Comparison of ENCODE assay signal across 8 cellular contexts in the genomic region with DNA sequence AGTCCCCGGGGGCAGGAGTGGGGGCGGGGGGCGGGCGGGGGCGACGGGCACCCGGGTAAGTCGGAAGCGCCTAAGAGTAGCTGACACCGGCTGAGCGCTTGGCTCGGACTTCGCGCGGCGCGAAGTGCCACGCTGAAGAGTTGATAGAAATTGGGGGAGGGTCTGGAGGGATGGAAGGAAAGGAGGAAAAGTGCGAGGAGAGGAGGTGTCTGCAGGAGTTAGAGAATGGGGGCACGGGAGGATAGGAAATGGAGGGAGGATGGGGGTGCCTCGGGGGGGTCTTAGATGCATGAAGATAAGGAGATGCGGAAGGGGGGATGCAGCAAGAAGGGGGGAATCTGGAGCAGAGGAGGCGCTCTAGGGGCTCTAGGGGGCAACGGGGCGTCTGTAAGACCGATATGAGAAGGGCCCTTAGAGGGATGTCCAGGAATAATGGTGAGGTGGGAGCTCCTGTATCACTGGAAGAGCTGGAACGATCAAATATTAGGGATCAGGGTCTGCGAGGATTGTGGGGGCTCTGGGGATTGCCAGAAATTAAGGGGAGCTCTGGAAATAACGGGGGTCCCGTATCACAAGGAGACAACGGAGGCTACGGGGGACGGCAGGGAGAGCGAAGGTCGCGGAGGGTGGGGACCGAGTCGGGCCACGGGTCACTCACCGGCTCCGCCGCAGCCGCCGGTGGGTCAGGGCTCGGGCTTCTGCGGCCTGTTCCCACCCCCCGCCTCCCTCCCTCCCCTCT. TPM values are rescaled to one million over a fixed set of nuclear protein-coding genes. Genes with fewer than 3 reads are reported as not detected.
DNase-seq lines count a peak whose midpoint lies in the region; ATAC-seq and TF ChIP-seq lines count a peak whose summit lies in the region.

MYPOP (minus strand) TSS at position 702 of the 739 bp plus-strand sequence. CDS start 840 bp downstream, outside the sequence.

- DNase-seq in A673 (ENCODE audit: low spot score) (peak; percentile 35), left ventricle myocardium superior (peak; percentile 37), kidney tubule cell (ENCODE audit: low spot score) (no peak)
- DNase-seq in activated T-cell treated with anti-CD3 and anti-CD28 coated beads, Interleukin-2, amount 50 U/mL, for 72 hours: no peak
- no peak for DNase-seq in stimulated activated CD4-positive, alpha-beta T cell treated with anti-CD3 and anti-CD28 coated beads, Interleukin-4, amount 100 ng/mL, for 24 hours

- peak within 1 kb of the TSS; percentile 96 for H3K4me2 ChIP-seq in skeletal muscle satellite cell (ENCODE audit: low read length)

- H3K9ac ChIP-seq in skeletal muscle satellite cell (ENCODE audit: low read depth, low read length): peak within 1 kb of the TSS; percentile 89

- no peaks in the 10 kb centered on the region for H3K27me3 Mint-ChIP-seq in activated T-cell treated with anti-CD3 and anti-CD28 coated beads, Interleukin-2, amount 50 U/mL, for 72 hours (ENCODE audit: low read depth)

- ATAC-seq in HG03460 (IDR thresholded peaks at IDR 0.05; ENCODE audit: unreplicated experiment) (peak; percentile 2), left ventricle myocardium superior (peak; percentile 0), GM21423 (IDR thresholded peaks at IDR 0.05; ENCODE audit: unreplicated experiment) (no peak)
- ATAC-seq in activated T-cell treated with anti-CD3 and anti-CD28 coated beads, Interleukin-2, amount 50 U/mL, for 72 hours (replicated peaks in 1 of 2): no peak

- intact Hi-C loops in A673 (cut with micrococcal nuclease; ENCODE audit: unreplicated experiment) (no loop called here), left ventricle myocardium superior (cut with micrococcal nuclease) (no loop called here)

- POLR2A ChIA-PET in A673 (lab: Charles Lee; ENCODE audit: low non-redundant PET): no interaction called here

- peaks cover 3% of the 10 kb centered on the region for H3K4me1 ChIP-seq in A673 (ENCODE audit: insufficient read depth, low read length, poor library complexity, severe bottlenecking)
- H3K4me1 ChIP-seq in skeletal muscle satellite cell (ENCODE audit: control insufficient read depth, insufficient read depth, low read length): peaks cover 13% of the 10 kb centered on the region

- H3K4me3 ChIP-seq in A673 (ENCODE audit: low read depth, low read length, poor library complexity, severe bottlenecking) (peak within 1 kb of the TSS; percentile 76), skeletal muscle satellite cell (ENCODE audit: low read length) (peak within 1 kb of the TSS; percentile 96)

- no peaks in the 10 kb centered on the region for H3K9me3 ChIP-seq in A673 (ENCODE audit: low read depth, low read length, poor library complexity, severe bottlenecking)
- no peaks in the 10 kb centered on the region for H3K9me3 ChIP-seq in skeletal muscle satellite cell (replicated peaks; ENCODE audit: low read length)

- H3K4me3 Mint-ChIP-seq in activated T-cell treated with anti-CD3 and anti-CD28 coated beads, Interleukin-2, amount 50 U/mL, for 72 hours: peak within 1 kb of the TSS; percentile 96 to 99

- no peaks in the 10 kb centered on the region for H3K9me3 Mint-ChIP-seq in activated T-cell treated with anti-CD3 and anti-CD28 coated beads, Interleukin-2, amount 50 U/mL, for 72 hours

- TF ChIP-seq CTCF in A673 (conservative IDR thresholded peaks at IDR 0.05; ENCODE audit: low read depth, low read length): no peak

- H3K27me3 ChIP-seq in A673 (replicated peaks; ENCODE audit: insufficient read depth, low read depth, low read length, poor library complexity) (no peaks in the 10 kb centered on the region), skeletal muscle satellite cell (ENCODE audit: control insufficient read depth, insufficient read depth, low read length) (no peaks in the 10 kb centered on the region)

- peak within 1 kb of the TSS; percentile 58 for H3K27ac ChIP-seq in A673 (ENCODE audit: low read depth, low read length, poor library complexity, severe bottlenecking)

- peak within 1 kb of the TSS; percentile 91 for H3K27ac Mint-ChIP-seq in activated T-cell treated with anti-CD3 and anti-CD28 coated beads, Interleukin-2, amount 50 U/mL, for 72 hours

- H3K36me3 Mint-ChIP-seq in activated T-cell treated with anti-CD3 and anti-CD28 coated beads, Interleukin-2, amount 50 U/mL, for 72 hours (ENCODE audit: insufficient read depth in 2 of 2): peaks cover 4 to 7% of the 10 kb centered on the region in 2 donors

- H3K36me3 ChIP-seq in A673 (ENCODE audit: insufficient read depth, low read length, poor library complexity, severe bottlenecking) (peaks cover 3% of the 10 kb centered on the region), skeletal muscle satellite cell (ENCODE audit: insufficient read depth, low read length) (peaks cover 9% of the 10 kb centered on the region)

- peaks cover 19% of the 10 kb centered on the region for H3K4me1 Mint-ChIP-seq in activated T-cell treated with anti-CD3 and anti-CD28 coated beads, Interleukin-2, amount 50 U/mL, for 72 hours (ENCODE audit: low read depth)

- CTCF ChIA-PET in A673 (lab: Charles Lee): interaction anchor here (0.6 to 1.2 kb wide), 6 partner anchors 16 to 423 kb away, joined by 3 to 5 read pairs (median 4); no protein-coding TSS in a partner anchor

- BruUV-seq in A673 (replicated peaks; lab: Mats Ljungman, UMichigan): no TSS peak

RNA-seq across cellular contexts. Expression of gene MYPOP, which starts in this region (rescaled TPM):
- total RNA-seq in A673 (2021) (11.4 and 13.5 TPM in 2 replicates), left ventricle myocardium superior (18.5 TPM)
- 10 to 100 TPM in 1 of 2 donors, 1 to 10 TPM in 1; 9.2 to 10.9 TPM for total RNA-seq in activated T-cell treated with anti-CD3 and anti-CD28 coated beads, Interleukin-2, amount 50 U/mL, for 72 hours
- 1.0 and 2.2 TPM in 2 replicates for total RNA-seq in skeletal muscle satellite cell (2012; rRNA removed)

Comparison
In these comparisons a context has a peak if more than half of its experiments do, and no peak if none do; other contexts are left out.
1. DNase-seq: peak in A673 (single experiment) and left ventricle myocardium superior (single experiment); none in activated T-cell treated with anti-CD3 and anti-CD28 coated beads, Interleukin-2, amount 50 U/mL, for 72 hours (0 of 2), kidney tubule cell (single experiment) and stimulated activated CD4-positive, alpha-beta T cell treated with anti-CD3 and anti-CD28 coated beads, Interleukin-4, amount 100 ng/mL, for 24 hours (single experiment).
2. ATAC-seq: peak in HG03460 (single experiment) and left ventricle myocardium superior (single experiment); none in activated T-cell treated with anti-CD3 and anti-CD28 coated beads, Interleukin-2, amount 50 U/mL, for 72 hours (0 of 2) and GM21423 (single experiment).